In the genomic region with DNA sequence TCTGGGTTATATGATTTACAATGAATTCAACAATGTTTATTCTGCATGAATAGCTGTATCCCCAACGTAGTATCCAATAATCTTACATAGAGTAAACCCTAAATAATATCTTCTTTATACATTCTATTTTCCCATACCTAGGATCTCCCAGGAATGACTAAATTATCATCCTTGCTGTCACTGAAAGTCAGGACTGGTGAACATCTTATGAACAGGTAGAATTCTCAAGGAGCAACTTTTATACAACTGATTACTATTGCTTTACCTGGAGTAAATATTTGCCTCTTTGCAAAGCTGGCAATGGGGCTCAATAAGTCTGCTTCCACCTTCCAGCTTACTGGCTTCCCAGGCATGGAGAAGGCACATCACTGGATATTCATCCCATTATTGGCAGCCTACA, we compare ENCODE assay signal across 38 cellular contexts. TPM values are rescaled to one million over a fixed set of nuclear protein-coding genes. Genes with fewer than 3 reads are reported as not detected.
"Had no signal": no experiment of that assay in that cellular context is flagged by ENCODE, and none has a peak within 500 bp of the region (broad histone marks: within the 10 kb centered on the region; RNA-seq: fewer than 3 reads in every experiment).

A gene with protein sequence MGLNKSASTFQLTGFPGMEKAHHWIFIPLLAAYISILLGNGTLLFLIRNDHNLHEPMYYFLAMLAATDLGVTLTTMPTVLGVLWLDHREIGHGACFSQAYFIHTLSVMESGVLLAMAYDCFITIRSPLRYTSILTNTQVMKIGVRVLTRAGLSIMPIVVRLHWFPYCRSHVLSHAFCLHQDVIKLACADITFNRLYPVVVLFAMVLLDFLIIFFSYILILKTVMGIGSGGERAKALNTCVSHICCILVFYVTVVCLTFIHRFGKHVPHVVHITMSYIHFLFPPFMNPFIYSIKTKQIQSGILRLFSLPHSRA (plus strand): TSS at position 301 of the 400 bp plus-strand sequence. CDS start 0 bp downstream, at position 301.

- DNase-seq: Karpas-422, Kasumi-1, MG63, MM.1S, MV-4-11, NCI-H1048, NCI-H1092, NCI-H1092 treated with DMSO at 0.1 percent for 48 hours, NCI-H1105, NCI-H1105 treated with DMSO at 0.1 percent for 48 hours, NCI-H1417, NCI-H1417 treated with DMSO at 0.1 percent for 48 hours, NCI-H1436, NCI-H1436 treated with DMSO at 0.1 percent for 48 hours, NCI-H146, NCI-H1694, NCI-H1694 treated with DMSO at 0.1 percent for 48 hours, NCI-H187, NCI-H187 treated with DMSO at 0.1 percent for 48 hours, NCI-H1930, NCI-H2029, NCI-H2029 treated with DMSO at 0.1 percent for 48 hours, NCI-H2081, NCI-H2081 treated with DMSO at 0.1 percent for 48 hours, NCI-H2107, NCI-H2171, NCI-H2171 treated with DMSO at 0.1 percent for 48 hours, NCI-H2227 treated with DMSO at 0.1 percent for 48 hours, NCI-H226, NCI-H446, NCI-H446 treated with DMSO at 0.1 percent for 48 hours, NCI-H510A, NCI-H510A treated with DMSO at 0.1 percent for 48 hours, NCI-H524 had no signal

- H3K36me3 ChIP-seq: MG63 had no signal

- H3K4me3 ChIP-seq: MG63 had no signal

- H3K27me3 ChIP-seq: MG63 had no signal

RNA-seq across cellular contexts. Expression of the gene that starts here (rescaled TPM):
- total RNA-seq: LHCN-M2, M059J, MCF 10A, NCI-H460 had no signal
